In the genomic region with DNA sequence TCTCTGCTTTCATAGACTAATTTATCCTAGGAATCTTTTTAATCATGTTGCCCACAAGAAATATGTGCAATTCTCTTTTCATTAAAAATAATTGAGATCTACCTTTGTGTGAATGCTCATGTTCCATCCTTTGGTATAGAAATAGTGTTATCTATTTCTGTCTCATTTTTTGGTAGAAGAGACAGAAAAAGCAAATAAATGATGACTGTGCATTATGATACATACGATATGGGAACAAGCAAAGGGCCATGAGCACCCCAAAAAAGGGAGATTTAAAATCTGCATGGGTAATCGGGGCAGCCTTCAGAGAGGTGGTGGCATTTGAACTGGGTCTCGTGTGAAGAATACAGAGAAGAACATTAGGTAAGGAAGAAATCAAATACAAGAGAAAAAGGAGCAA, we compare ENCODE assay signal across 32 cellular contexts.
"Had no signal": no experiment of that assay in that cellular context is flagged by ENCODE, and none has a peak within 500 bp of the region (broad histone marks: within the 10 kb centered on the region; RNA-seq: fewer than 3 reads in every experiment).

No MANE protein-coding gene starts in this region.

- H3K4me2 ChIP-seq: PC-9 had no signal

- H3K27me3 ChIP-seq: SJCRH30 had no signal

- ATAC-seq: Panc1, Right ventricle myocardium inferior, SK-N-SH treated with all-trans-retinoic acid at 6 μM for 48 hours, T-cell had no signal

- H3K9me3 ChIP-seq: SJCRH30 had no signal

- H3K27ac ChIP-seq: PC-9, RWPE1, SJCRH30, SK-N-MC had no signal

- H3K36me3 ChIP-seq: SJCRH30 had no signal

- H3K4me3 ChIP-seq: PC-9, SJCRH30, SK-N-MC had no signal

- DNase-seq: NCI-H1048, NCI-H1092 treated with DMSO at 0.1 percent for 48 hours, NCI-H1105 treated with DMSO at 0.1 percent for 48 hours, NCI-H1417, NCI-H1436, NCI-H146, NCI-H1694, NCI-H187, NCI-H1930, NCI-H2029 treated with DMSO at 0.1 percent for 48 hours, NCI-H2081 treated with DMSO at 0.1 percent for 48 hours, NCI-H2107, NCI-H2171, NCI-H226, NCI-H446 treated with DMSO at 0.1 percent for 48 hours, NCI-H510A, NCI-H524, NCI-H526, NCI-H69, NCI-H748 treated with DMSO at 0.1 percent for 48 hours, NCI-H82, PC-9, SHP77, SIG-M5, SJCRH30, T-cell had no signal

- H2AFZ ChIP-seq: PC-9 had no signal

- H3K4me1 ChIP-seq: SJCRH30 had no signal

- FAIRE-seq: RCC 7860 had no signal
